Comparison of ENCODE assay signal across 7 cellular contexts in genomic region chr7:72722694-72723093, GRCh38.
DNase-seq lines count a peak whose midpoint lies in the region; ATAC-seq, FAIRE-seq and TF ChIP-seq lines count a peak whose summit lies in the region.
"Not testable (repeated sequence)": the region's sequence is repeated elsewhere in the genome, so short reads cannot be mapped to it uniquely, and the experiment has no call there.

No MANE protein-coding gene starts in this region.

- H2BK5ac ChIP-seq in mesendoderm (ENCODE audit: low read length): not testable (repeated sequence)

- not testable (repeated sequence) for H2AFZ ChIP-seq in hepatocyte

- not testable (repeated sequence) for FAIRE-seq in small intestine (lab: Jason Lieb, UNC)

- H3K36me3 ChIP-seq in hepatocyte (replicated peaks; ENCODE audit: insufficient read depth, low read depth); mesendoderm (ENCODE audit: control insufficient read depth, insufficient read depth, low read length); small intestine (ENCODE audit: control insufficient read depth in 2 of 2, insufficient read depth in 2 of 2, low read length in 2 of 2): not testable (repeated sequence)

- H3K27me3 Mint-ChIP-seq in Calu3 (ENCODE audit: unreplicated experiment): not testable (repeated sequence)

- H3K18ac ChIP-seq in mesendoderm (ENCODE audit: low read length): not testable (repeated sequence)

- CTCF ChIA-PET in Calu3 (lab: Charles Lee): not testable (repeated sequence)

- H3K27ac Mint-ChIP-seq in Calu3 (ENCODE audit: unreplicated experiment): not testable (repeated sequence)

- peak; percentile 100 for ATAC-seq in left colon

- H3K9me3 Mint-ChIP-seq in Calu3 (ENCODE audit: low read depth, unreplicated experiment): not testable (repeated sequence)

- peak overlapping the region; percentile 45 for H3K27ac ChIP-seq in hepatocyte
- not testable (repeated sequence) for H3K27ac ChIP-seq in mesendoderm (ENCODE audit: low read depth, low read length)
- peak overlapping the region in 1 of 2 donors; percentile 20 for H3K27ac ChIP-seq in small intestine (ENCODE audit: low read depth in 1 of 2, low read length in 1 of 2)

- H3K4ac ChIP-seq in mesendoderm (ENCODE audit: low read depth, low read length): not testable (repeated sequence)

- not testable (repeated sequence) for H3K23ac ChIP-seq in mesendoderm (ENCODE audit: low read length)

- DNase-seq in Calu3: peak; percentile 51
- peak; percentile 81 for DNase-seq in HT-29 (ENCODE audit: low spot score)
- DNase-seq in SW480 (ENCODE audit: low spot score): peak; percentile 50
- peak; percentile 58 for DNase-seq in hepatocyte (ENCODE audit: low spot score)
- DNase-seq in left colon: peak; percentile 53 to 65
- peak; percentile 34 for DNase-seq in mesendoderm
- DNase-seq in small intestine: peak; percentile 91

- H3K27me3 ChIP-seq in hepatocyte; mesendoderm (ENCODE audit: insufficient read depth, low read length, poor library complexity); small intestine (ENCODE audit: control insufficient read depth in 2 of 2, insufficient read depth in 2 of 2, low read length in 2 of 2): not testable (repeated sequence)

- H2BK120ac ChIP-seq in mesendoderm (ENCODE audit: low read depth, low read length): not testable (repeated sequence)

- not testable (repeated sequence) for H3K4me1 Mint-ChIP-seq in Calu3 (ENCODE audit: low read depth, unreplicated experiment)

- not testable (repeated sequence) for H3K79me2 ChIP-seq in hepatocyte; mesendoderm (ENCODE audit: control insufficient read depth, insufficient read depth, low read length)

- H4K20me1 ChIP-seq in hepatocyte (ENCODE audit: insufficient read depth, poor library complexity, severe bottlenecking): not testable (repeated sequence)

- WGBS in hepatocyte (ENCODE audit: low lambda C conversion rate, missing lambda C conversion rate): 58% methylated on average over 7 of the region's 7 CpGs
- WGBS in mesendoderm (ENCODE audit: extremely low coverage, insufficient coverage, low lambda C conversion rate): no CpG with 5 or more reads among the region's 7 CpGs
- WGBS in small intestine, 3 donors: 18 to 66% (median 30%) methylated on average over 7 of the region's 7 CpGs

- intact Hi-C loops in Calu3 (cut with micrococcal nuclease; ENCODE audit: unreplicated experiment); left colon (cut with DNase I, micrococcal nuclease): not testable (repeated sequence)

- not testable (repeated sequence) for H3K9ac ChIP-seq in mesendoderm (ENCODE audit: low read length)

- not testable (repeated sequence) for BruUV-seq in Calu3 (replicated peaks; lab: Mats Ljungman, UMichigan)

- H3K9me2 ChIP-seq in hepatocyte (replicated peaks; ENCODE audit: insufficient read depth): not testable (repeated sequence)

- H3K9me3 ChIP-seq in hepatocyte (ENCODE audit: low read depth); small intestine (ENCODE audit: control insufficient read depth, low read depth): not testable (repeated sequence)

- not testable (repeated sequence) for H2AK5ac ChIP-seq in mesendoderm (ENCODE audit: low read length)

- H3K4me3 ChIP-seq in hepatocyte; mesendoderm (ENCODE audit: low read length); small intestine (ENCODE audit: low read depth in 1 of 2, low read length in 2 of 2): not testable (repeated sequence)

- H4K5ac ChIP-seq in mesendoderm (ENCODE audit: low read length): not testable (repeated sequence)

- H3K4me3 Mint-ChIP-seq in Calu3 (ENCODE audit: low read depth, unreplicated experiment): not testable (repeated sequence)

- not testable (repeated sequence) for H3K56ac ChIP-seq in mesendoderm (ENCODE audit: low read length)

- not testable (repeated sequence) for H3K4me1 ChIP-seq in hepatocyte (ENCODE audit: insufficient read depth); mesendoderm (ENCODE audit: control insufficient read depth, low read depth, low read length); small intestine (ENCODE audit: control insufficient read depth in 2 of 2, insufficient read depth in 1 of 2, low read depth in 1 of 2, low read length in 1 of 2)

- not testable (repeated sequence) for H2BK15ac ChIP-seq in mesendoderm (replicated peaks; ENCODE audit: low read depth)

- H4K8ac ChIP-seq in mesendoderm (ENCODE audit: low read depth, low read length): not testable (repeated sequence)

- H3K4me2 ChIP-seq in hepatocyte; mesendoderm (ENCODE audit: low read length): not testable (repeated sequence)

- TF ChIP-seq CTCF in Calu3 (IDR thresholded peaks at IDR 0.05; ENCODE audit: unreplicated experiment); hepatocyte (IDR thresholded peaks at IDR 0.05; ENCODE audit: poor library complexity): not testable (repeated sequence)

- not testable (repeated sequence) for H3K36me3 Mint-ChIP-seq in Calu3 (ENCODE audit: insufficient read depth, unreplicated experiment)

- not testable (repeated sequence) for H3K79me1 ChIP-seq in mesendoderm (ENCODE audit: low read length)

Comparison
In these comparisons a context has a peak if more than half of its experiments do, and no peak if none do; other contexts are left out.
1. DNase-seq: peak in every context shown above with its lines; median percentile 91 in small intestine; 81 in HT-29; 59 in left colon; 58 in hepatocyte; 51 in Calu3; 50 in SW480; 34 in mesendoderm.